12 cellular contexts compared by ENCODE assay signal in genomic region chr7:15199482-15199881, GRCh38.
DNase-seq lines count a peak whose midpoint lies in the region; ATAC-seq and TF ChIP-seq lines count a peak whose summit lies in the region.
"Had no signal": no experiment of that assay in that cellular context is flagged by ENCODE, and none has a peak within 500 bp of the region (broad histone marks: within the 10 kb centered on the region; RNA-seq: fewer than 3 reads in every experiment).

No MANE protein-coding gene starts in this region.

- H3K4me1 ChIP-seq in endodermal cell (ENCODE audit: control insufficient read depth, insufficient read depth, low read length) (no peaks in the 10 kb centered on the region), lower lobe of right lung (no peaks in the 10 kb centered on the region)
- H3K4me1 ChIP-seq: left lung had no signal

- TF ChIP-seq CTCF in endodermal cell (conservative IDR thresholded peaks at IDR 0.05) (peak; percentile 73), progenitor cell of endocrine pancreas (IDR thresholded peaks at IDR 0.05; ENCODE audit: unreplicated experiment) (peak; percentile 52), lower lobe of right lung (IDR thresholded peaks at IDR 0.05) (no peak)

- WGBS in endodermal cell (ENCODE audit: insufficient coverage in 1 of 2, insufficient read length in 1 of 2), 2 experiments, result 79% methylated on average over 1 of the region's 1 CpG; no CpG with 5 or more reads in 1 of the 2 experiments

- H3K9me3 ChIP-seq in endodermal cell (ENCODE audit: control insufficient read depth, low read length) (no peaks in the 10 kb centered on the region), lower lobe of right lung (no peaks in the 10 kb centered on the region)
- H3K9me3 ChIP-seq: left lung, thoracic aorta had no signal

- H3K9me3 Mint-ChIP-seq in endodermal cell (no peaks in the 10 kb centered on the region), progenitor cell of endocrine pancreas (ENCODE audit: low read depth) (no peaks in the 10 kb centered on the region)

- ATAC-seq in lower lobe of right lung (no peak), HG02588 (IDR thresholded peaks at IDR 0.05; ENCODE audit: unreplicated experiment) (no peak), HG02970 (IDR thresholded peaks at IDR 0.05; ENCODE audit: low FRiP score, unreplicated experiment) (no peak)
- ATAC-seq: left lung had no signal

- H3K36me3 ChIP-seq in endodermal cell (ENCODE audit: control insufficient read depth, insufficient read depth, low read length) (no peaks in the 10 kb centered on the region), lower lobe of right lung (no peaks in the 10 kb centered on the region)
- H3K36me3 ChIP-seq: left lung, thoracic aorta had no signal

- intact Hi-C loops in lower lobe of right lung (cut with DNase I), result no loop called here

- H3K4me3 Mint-ChIP-seq in endodermal cell (no peak overlapping the region), progenitor cell of endocrine pancreas (ENCODE audit: low read depth) (no peak overlapping the region)
- H3K4me3 Mint-ChIP-seq: CD4-positive, CD25-positive, alpha-beta regulatory T cell had no signal

- H3K27me3 ChIP-seq in endodermal cell (ENCODE audit: control insufficient read depth, insufficient read depth, low read length, poor library complexity, severe bottlenecking) (no peaks in the 10 kb centered on the region), lower lobe of right lung (ENCODE audit: low read depth) (no peaks in the 10 kb centered on the region)
- H3K27me3 ChIP-seq: left lung had no signal

- H3K27me3 Mint-ChIP-seq in endodermal cell (ENCODE audit: insufficient read depth) (no peaks in the 10 kb centered on the region), progenitor cell of endocrine pancreas (no peaks in the 10 kb centered on the region)
- H3K27me3 Mint-ChIP-seq: CD4-positive, CD25-positive, alpha-beta regulatory T cell had no signal

- no peak overlapping the region for H3K27ac Mint-ChIP-seq in endodermal cell
- no peak overlapping the region for H3K27ac Mint-ChIP-seq in progenitor cell of endocrine pancreas
- H3K27ac Mint-ChIP-seq: CD4-positive, CD25-positive, alpha-beta regulatory T cell had no signal

- no peak overlapping the region for H3K9ac ChIP-seq in endodermal cell (ENCODE audit: extremely low read depth, low read length, poor library complexity, severe bottlenecking)

- DNase-seq in NOMO-1 treated with DMSO at 0.1 percent for 48 hours (lab: John Stamatoyannopoulos, UW; ENCODE audit: unreplicated experiment) (peak; percentile 12), NOMO-1 treated with dmso at 0.1 percent for 144 hours (lab: John Stamatoyannopoulos, UW; ENCODE audit: unreplicated experiment) (no peak), NCI-H460 (ENCODE audit: extremely low read depth, low read depth) (peak; percentile 8), endodermal cell (no peak), progenitor cell of endocrine pancreas (ENCODE audit: low spot score, unreplicated experiment) (no peak), lower lobe of right lung (no peak)
- DNase-seq: CD4-positive, CD25-positive, alpha-beta regulatory T cell; left lung; NCI-H2029 treated with DMSO at 0.1 percent for 48 hours had no signal

- H3K27ac ChIP-seq in endodermal cell (ENCODE audit: low read depth, low read length) (no peak overlapping the region), lower lobe of right lung (no peak overlapping the region)
- H3K27ac ChIP-seq: left lung, thoracic aorta had no signal

- H3K36me3 Mint-ChIP-seq in endodermal cell (ENCODE audit: low read depth) (no peaks in the 10 kb centered on the region), progenitor cell of endocrine pancreas (ENCODE audit: insufficient read depth) (no peaks in the 10 kb centered on the region)
- H3K36me3 Mint-ChIP-seq: CD4-positive, CD25-positive, alpha-beta regulatory T cell had no signal

- no peak overlapping the region for H3K4me3 ChIP-seq in endodermal cell (ENCODE audit: low read length)
- H3K4me3 ChIP-seq in lower lobe of right lung, result no peak overlapping the region
- H3K4me3 ChIP-seq: left lung, thoracic aorta had no signal

- peaks cover 12% of the 10 kb centered on the region for H3K4me1 Mint-ChIP-seq in endodermal cell
- no peaks in the 10 kb centered on the region for H3K4me1 Mint-ChIP-seq in progenitor cell of endocrine pancreas (ENCODE audit: low read depth)
- H3K4me1 Mint-ChIP-seq: CD4-positive, CD25-positive, alpha-beta regulatory T cell had no signal

Comparison
In these comparisons a context has a peak if more than half of its experiments do, and no peak if none do; other contexts are left out.
1. DNase-seq: peak in NOMO-1 treated with DMSO at 0.1 percent for 48 hours (single experiment) and NCI-H460 (single experiment); none in NOMO-1 treated with dmso at 0.1 percent for 144 hours (single experiment), endodermal cell (single experiment), progenitor cell of endocrine pancreas (single experiment) and lower lobe of right lung (single experiment).